Comparison of ENCODE assay signal across 20 cellular contexts in the genomic region with DNA sequence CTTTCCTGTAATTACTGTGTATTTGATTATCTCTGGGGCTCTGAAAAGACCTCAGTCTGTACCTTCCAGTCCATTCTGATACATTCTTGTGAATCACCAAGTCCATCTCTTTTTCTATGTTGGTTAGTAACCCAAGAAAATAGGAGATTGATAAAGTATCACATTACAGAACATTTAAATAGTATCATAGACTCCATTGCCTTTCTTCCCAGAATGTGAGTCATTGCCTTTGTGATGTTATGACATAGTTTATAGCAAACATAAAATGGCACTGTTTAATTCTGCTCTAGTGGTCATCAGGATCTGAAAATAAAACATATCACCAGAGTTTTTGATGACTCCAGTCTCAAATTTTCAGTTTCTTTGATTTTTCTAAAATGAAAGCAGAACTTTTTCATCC.
DNase-seq lines count a peak whose midpoint lies in the region; ATAC-seq and TF ChIP-seq lines count a peak whose summit lies in the region.
"Had no signal": no experiment of that assay in that cellular context is flagged by ENCODE, and none has a peak within 500 bp of the region (broad histone marks: within the 10 kb centered on the region; RNA-seq: fewer than 3 reads in every experiment).

No MANE protein-coding gene starts in this region.

- TF ChIP-seq CTCF in fibroblast of pulmonary artery (IDR thresholded peaks at IDR 0.05; ENCODE audit: low read length, missing control alignments) (no peak), coronary artery (IDR thresholded peaks at IDR 0.05) (no peak)

- H3K4me3 ChIP-seq in fibroblast of pulmonary artery (replicated peaks; ENCODE audit: low read depth, low read length) (no peak overlapping the region), coronary artery (no peak overlapping the region)
- H3K4me3 ChIP-seq: SJCRH30 had no signal

- no peak for TF ChIP-seq POLR2A in GM18505 (IDR thresholded peaks at IDR 0.05; ENCODE audit: borderline replicate concordance, extremely low read depth, insufficient read depth, insufficient read length)

- no peak for ATAC-seq in GM18505 (IDR thresholded peaks at IDR 0.05; ENCODE audit: unreplicated experiment)
- no peak for ATAC-seq in HG02763 (IDR thresholded peaks at IDR 0.05; ENCODE audit: unreplicated experiment)
- ATAC-seq: Panc1 had no signal

- DNase-seq in H4 (ENCODE audit: low spot score) (peak; percentile 7), astrocyte of the hippocampus (ENCODE audit: low read depth, low spot score) (peak; percentile 42), fibroblast of pulmonary artery (ENCODE audit: low read depth) (peak; percentile 62), HK-2 (ENCODE audit: unreplicated experiment) (no peak), coronary artery (ENCODE audit: low spot score) (no peak)
- DNase-seq: ACHN, AML-193, DMS 273 treated with DMSO at 0.1 percent for 48 hours, EL, GOT3, KG1, NCI-H1417, NCI-H187 treated with DMSO at 0.1 percent for 48 hours, NCI-H345, NCI-H524 treated with DMSO at 0.1 percent for 48 hours, SJCRH30 had no signal

- H3K27ac ChIP-seq in coronary artery = no peak overlapping the region
- H3K27ac ChIP-seq: C4-2B, SJCRH30 had no signal

Comparison
In these comparisons a context has a peak if more than half of its experiments do, and no peak if none do; other contexts are left out.
1. DNase-seq: peak in H4 (single experiment), astrocyte of the hippocampus (single experiment) and fibroblast of pulmonary artery (single experiment); none in HK-2 (single experiment) and coronary artery (single experiment).